ENCODE assay signal across 28 cellular contexts in the genomic region with DNA sequence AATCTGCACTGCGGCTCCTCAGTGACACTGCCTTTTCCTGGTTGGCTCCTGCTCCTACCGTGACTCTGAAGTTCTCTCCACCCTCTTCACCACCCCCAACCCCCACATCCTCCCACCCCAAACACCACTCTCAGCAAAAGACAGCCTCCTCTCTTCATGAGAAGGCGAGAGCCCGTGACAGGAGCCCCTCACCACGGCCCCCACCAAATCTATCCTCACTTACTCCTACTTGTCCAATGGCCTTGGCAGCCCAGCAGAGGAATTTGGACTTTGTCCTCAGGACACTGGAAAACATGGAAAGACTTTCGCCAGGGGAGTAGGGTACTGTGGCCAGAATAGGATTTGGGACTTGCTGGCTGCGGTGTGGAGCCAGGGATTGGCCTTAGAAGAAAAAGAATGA. TPM values are rescaled to one million over a fixed set of nuclear protein-coding genes. Genes with fewer than 3 reads are reported as not detected.
DNase-seq lines count a peak whose midpoint lies in the region; ATAC-seq and TF ChIP-seq lines count a peak whose summit lies in the region.
"Had no signal": no experiment of that assay in that cellular context is flagged by ENCODE, and none has a peak within 500 bp of the region (broad histone marks: within the 10 kb centered on the region; RNA-seq: fewer than 3 reads in every experiment).

No MANE protein-coding gene starts in this region.

- POLR2A ChIA-PET in CD4-positive, alpha-beta memory T cell (lab: Charles Lee; ENCODE audit: partially characterized antibody) = no interaction called here

- intact Hi-C loops in cardiac septum (cut with DNase I) = no loop called here
- intact Hi-C loops in Right ventricle myocardium inferior (cut with DNase I) = no loop called here
- intact Hi-C loops in posterior vena cava (cut with DNase I) = loop anchor here in 1 of 2 donors (5.0 kb wide), 1 partner anchor 51 kb away; no protein-coding TSS in a partner anchor
- intact Hi-C loops in CD4-positive, alpha-beta memory T cell (cut with micrococcal nuclease) = no loop called here

- no peaks in the 10 kb centered on the region for H4K20me1 ChIP-seq in MM.1S (ENCODE audit: insufficient read depth, low read length)
- H4K20me1 ChIP-seq: BLaER1 had no signal

- H3K4me3 Mint-ChIP-seq in CD4-positive, alpha-beta memory T cell = no peak overlapping the region
- H3K4me3 Mint-ChIP-seq: activated CD4-positive, alpha-beta T cell treated with anti-CD3 and anti-CD28 coated beads, Interleukin-2, amount 10 ng/mL, durations not matched to agents 7 days and 5 days; neural crest cell had no signal

- H3K79me2 ChIP-seq in MM.1S (ENCODE audit: low read length) = no peaks in the 10 kb centered on the region

- no peaks in the 10 kb centered on the region for H3K27me3 ChIP-seq in MM.1S (replicated peaks; ENCODE audit: insufficient read depth, low read length)
- H3K27me3 ChIP-seq in CD4-positive, alpha-beta memory T cell (ENCODE audit: insufficient read depth, low read length) = no peaks in the 10 kb centered on the region
- H3K27me3 ChIP-seq: adrenal gland, BLaER1, colonic mucosa, uterus had no signal

- CTCF ChIA-PET in CD4-positive, alpha-beta memory T cell (lab: Charles Lee; ENCODE audit: partially characterized antibody) = no interaction called here

- H3K36me3 ChIP-seq in MM.1S (replicated peaks; ENCODE audit: insufficient read depth, low read length) = no peaks in the 10 kb centered on the region
- H3K36me3 ChIP-seq in CD4-positive, alpha-beta memory T cell (ENCODE audit: insufficient read depth, low read length) = no peaks in the 10 kb centered on the region
- H3K36me3 ChIP-seq: adrenal gland, BLaER1, colonic mucosa, esophagus muscularis mucosa, prostate gland, uterus had no signal

- H3K4me2 ChIP-seq in MM.1S (ENCODE audit: low read depth, low read length) = no peak overlapping the region
- H3K4me2 ChIP-seq: BLaER1 had no signal

- H3K9ac ChIP-seq in MM.1S (ENCODE audit: low read length) = no peak overlapping the region
- H3K9ac ChIP-seq: BLaER1 had no signal

- no peak for TF ChIP-seq CTCF in MM.1S (IDR thresholded peaks at IDR 0.05; ENCODE audit: low read length)

- H2AFZ ChIP-seq in MM.1S (ENCODE audit: low read length) = no peak overlapping the region

- no peak overlapping the region for H3K27ac ChIP-seq in MM.1S (ENCODE audit: low read length)
- no peak overlapping the region for H3K27ac ChIP-seq in CD4-positive, alpha-beta memory T cell (ENCODE audit: low read depth, low read length)
- H3K27ac ChIP-seq: adrenal gland, BLaER1, colonic mucosa, esophagus muscularis mucosa, prostate gland, uterus, VCaP had no signal

- no peak for ATAC-seq in Right ventricle myocardium inferior
- no peak for ATAC-seq in HG02970 (IDR thresholded peaks at IDR 0.05; ENCODE audit: low FRiP score, unreplicated experiment)
- ATAC-seq: HCT116, left ventricle myocardium superior had no signal

- no peaks in the 10 kb centered on the region for H3F3A ChIP-seq in MM.1S (ENCODE audit: insufficient read depth, low read length)

- no peaks in the 10 kb centered on the region for H3K36me3 Mint-ChIP-seq in CD4-positive, alpha-beta memory T cell

- peak; percentile 43 for DNase-seq in cardiac septum (ENCODE audit: low spot score)
- DNase-seq in Right ventricle myocardium inferior (ENCODE audit: missing footprints) = no peak
- DNase-seq in islet precursor cell = peak; percentile 20
- DNase-seq in posterior vena cava (ENCODE audit: low spot score) = peak; percentile 46
- DNase-seq in NCI-H446 (lab: John Stamatoyannopoulos, UW) = no peak
- no peak for DNase-seq in MM.1S
- no peak for DNase-seq in CD4-positive, alpha-beta memory T cell
- DNase-seq: activated CD4-positive, alpha-beta T cell treated with anti-CD3 and anti-CD28 coated beads, Interleukin-2, amount 10 ng/mL, durations not matched to agents 7 days and 5 days; activated CD8-positive, alpha-beta memory T cell treated with anti-CD3 and anti-CD28 coated beads, Interleukin-2, amount 50 U/mL, for 48 hours; activated gamma-delta T cell; adrenal gland; colonic mucosa; COR-L47; foreskin melanocyte; left ventricle myocardium superior; NCI-H1048; NCI-H187 treated with DMSO at 0.1 percent for 48 hours; NCI-H748 treated with DMSO at 0.1 percent for 48 hours; stimulated activated CD8-positive, alpha-beta memory T cell treated with anti-CD3 and anti-CD28 coated beads, Interleukin-4, amount 100 ng/mL, for 48 hours had no signal

- peaks cover 6 to 16% (median 12%) of the 10 kb centered on the region in 4 donors for H3K4me1 Mint-ChIP-seq in CD4-positive, alpha-beta memory T cell

- H3K27me3 Mint-ChIP-seq in CD4-positive, alpha-beta memory T cell = peaks cover 15 to 16% of the 10 kb centered on the region in 2 donors

- H3K4me1 ChIP-seq in MM.1S (ENCODE audit: low read length) = 0 out of 2 replicates have a peak, but pooled peaks cover 5% of the 10 kb centered on the region
- H3K4me1 ChIP-seq in CD4-positive, alpha-beta memory T cell (ENCODE audit: insufficient read depth, low read length) = peaks cover 9% of the 10 kb centered on the region
- H3K4me1 ChIP-seq: colonic mucosa, esophagus muscularis mucosa, prostate gland, uterus had no signal

- H3K4me3 ChIP-seq in MM.1S (ENCODE audit: low read length) = no peak overlapping the region
- H3K4me3 ChIP-seq in CD4-positive, alpha-beta memory T cell (ENCODE audit: low read length in 2 of 2) = no peak overlapping the region
- H3K4me3 ChIP-seq: adrenal gland, BLaER1, colonic mucosa, esophagus muscularis mucosa, prostate gland, uterus had no signal

- peaks cover 0 to 2% (median 0%) of the 10 kb centered on the region in 8 donors for H3K9me3 Mint-ChIP-seq in CD4-positive, alpha-beta memory T cell
- H3K9me3 Mint-ChIP-seq: neural crest cell had no signal

- H3K9me2 ChIP-seq in MM.1S (replicated peaks; ENCODE audit: insufficient read depth, low read length) = no peaks in the 10 kb centered on the region

- no peaks in the 10 kb centered on the region for H3K9me3 ChIP-seq in MM.1S (replicated peaks; ENCODE audit: insufficient read depth, low read length)
- H3K9me3 ChIP-seq in CD4-positive, alpha-beta memory T cell (ENCODE audit: control insufficient read depth in 1 of 2, low read length in 2 of 2) = no peaks in the 10 kb centered on the region
- H3K9me3 ChIP-seq: adrenal gland, BLaER1, colonic mucosa, esophagus muscularis mucosa, prostate gland, uterus had no signal

- H3K27ac Mint-ChIP-seq in CD4-positive, alpha-beta memory T cell = no peak overlapping the region

RNA-seq across cellular contexts. Expression of a gene that starts 6.9 kb away (rescaled TPM):
- total RNA-seq in cardiac septum (not detected), Right ventricle myocardium inferior (not detected), posterior vena cava (under 1 TPM in 1 of 2 donors, not detected in 1; 0.29 TPM)
- total RNA-seq in CD4-positive, alpha-beta memory T cell = not detected
- not detected for polyA plus RNA-seq in CD4-positive, alpha-beta memory T cell
- total RNA-seq: activated CD4-positive, alpha-beta T cell treated with anti-CD3 and anti-CD28 coated beads, Interleukin-2, amount 10 ng/mL, durations not matched to agents 7 days and 5 days; left ventricle myocardium superior; LHCN-M2 had no signal

RNA-seq across cellular contexts. Expression of a gene that starts 8.7 kb away (rescaled TPM):
- not detected for total RNA-seq in cardiac septum
- not detected for total RNA-seq in Right ventricle myocardium inferior
- total RNA-seq in posterior vena cava = not detected
- total RNA-seq in CD4-positive, alpha-beta memory T cell = not detected
- not detected for polyA plus RNA-seq in CD4-positive, alpha-beta memory T cell
- total RNA-seq: activated CD4-positive, alpha-beta T cell treated with anti-CD3 and anti-CD28 coated beads, Interleukin-2, amount 10 ng/mL, durations not matched to agents 7 days and 5 days; adrenal gland; esophagus muscularis mucosa; left ventricle myocardium superior; LHCN-M2; neural crest cell had no signal
- polyA plus RNA-seq: adrenal gland had no signal

RNA-seq across cellular contexts. Expression of a gene that starts 24.1 kb away (rescaled TPM):
- total RNA-seq in cardiac septum (27.7 TPM), Right ventricle myocardium inferior (22.2 TPM), posterior vena cava (10 to 100 TPM; 32.5 to 46.6 TPM)
- total RNA-seq in CD4-positive, alpha-beta memory T cell = not detected
- polyA plus RNA-seq in CD4-positive, alpha-beta memory T cell = not detected
- total RNA-seq: activated CD4-positive, alpha-beta T cell treated with anti-CD3 and anti-CD28 coated beads, Interleukin-2, amount 10 ng/mL, durations not matched to agents 7 days and 5 days had no signal

Comparison
In these comparisons a context has a peak if more than half of its experiments do, and no peak if none do; other contexts are left out.
1. DNase-seq: peak in cardiac septum (single experiment), islet precursor cell (single experiment) and posterior vena cava (single experiment); none in Right ventricle myocardium inferior (single experiment), NCI-H446 (0 of 2), MM.1S (single experiment) and CD4-positive, alpha-beta memory T cell (0 of 5).
2. RNA of a gene that starts 24.1 kb away (total RNA-seq): 32.5 to 46.6 TPM in posterior vena cava, 27.7 TPM in cardiac septum (single experiment) and 22.2 TPM in Right ventricle myocardium inferior (single experiment); not detected in CD4-positive, alpha-beta memory T cell; every median in the first group is over 10 times any median in the second.